Comparison of ENCODE assay signal across 33 cellular contexts in the genomic region with DNA sequence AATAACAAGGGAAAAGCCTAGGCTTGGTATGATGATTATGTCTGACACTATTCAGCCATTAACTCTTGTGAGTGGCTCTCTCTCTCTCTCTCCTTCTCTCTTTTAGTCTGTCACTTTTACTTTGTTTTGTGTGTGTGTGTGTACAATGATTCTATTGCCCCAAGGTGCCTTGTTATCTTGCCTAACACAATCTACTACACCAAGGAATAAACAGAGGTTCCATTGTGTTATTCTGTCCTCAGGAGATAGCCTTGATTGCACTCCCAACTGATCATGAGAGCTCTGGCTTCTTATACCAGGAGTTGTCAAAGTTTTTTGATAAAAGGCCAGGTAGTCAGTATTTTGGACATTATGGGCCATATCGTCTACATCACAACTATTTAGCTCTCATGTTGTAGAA.
DNase-seq lines count a peak whose midpoint lies in the region; ATAC-seq and TF ChIP-seq lines count a peak whose summit lies in the region.
"Had no signal": no experiment of that assay in that cellular context is flagged by ENCODE, and none has a peak within 500 bp of the region (broad histone marks: within the 10 kb centered on the region; RNA-seq: fewer than 3 reads in every experiment).

No MANE protein-coding gene starts in this region.

- H3K79me1 ChIP-seq in mesendoderm (ENCODE audit: low read length), result no peaks in the 10 kb centered on the region

- H4K8ac ChIP-seq in mesendoderm (ENCODE audit: low read depth, low read length), result no peak overlapping the region

- H3K4me1 ChIP-seq in mesendoderm (ENCODE audit: control insufficient read depth, low read depth, low read length), result peaks cover 2% of the 10 kb centered on the region
- H3K4me1 ChIP-seq: A549; BE2C; BLaER1; BLaER1 treated with 17β-estradiol and CSF1 and Interleukin-3, amounts not matched to agents 10 nM and 100 nM; Caco-2 had no signal

- H2BK120ac ChIP-seq in mesendoderm (ENCODE audit: low read depth, low read length), result no peak overlapping the region

- no peak overlapping the region for H3K27ac Mint-ChIP-seq in glutamatergic neuron (ENCODE audit: unreplicated experiment)
- H3K27ac Mint-ChIP-seq: B cell; CD14-positive monocyte; CD4-positive, alpha-beta memory T cell; CD4-positive, alpha-beta T cell; CD4-positive, CD25-positive, alpha-beta regulatory T cell; CD8-positive, alpha-beta memory T cell; CD8-positive, alpha-beta T cell had no signal

- no peak overlapping the region for H2BK5ac ChIP-seq in mesendoderm (ENCODE audit: low read length)

- no peak overlapping the region for H3K27ac ChIP-seq in mesendoderm (ENCODE audit: low read depth, low read length)
- H3K27ac ChIP-seq: 22Rv1; A549; BLaER1; BLaER1 treated with 17β-estradiol and CSF1 and Interleukin-3, amounts not matched to agents 10 nM and 100 nM; C4-2B had no signal

- in situ Hi-C loops in SK-MEL-5 (cut with HindIII; ENCODE audit: low pct_unique_long_range_greater_than_20kb, low sequenced_read_pairs), result no loop called here

- no peaks in the 10 kb centered on the region for H3K27me3 Mint-ChIP-seq in glutamatergic neuron (ENCODE audit: unreplicated experiment)
- H3K27me3 Mint-ChIP-seq: B cell; CD4-positive, alpha-beta memory T cell; CD4-positive, alpha-beta T cell; CD4-positive, CD25-positive, alpha-beta regulatory T cell; CD8-positive, alpha-beta memory T cell had no signal

- H3K4ac ChIP-seq in mesendoderm (ENCODE audit: low read depth, low read length), result no peak overlapping the region

- no peak overlapping the region for H2AK5ac ChIP-seq in mesendoderm (ENCODE audit: low read length)

- no peak overlapping the region for H3K9ac ChIP-seq in mesendoderm (ENCODE audit: low read length)
- H3K9ac ChIP-seq: BLaER1; BLaER1 treated with 17β-estradiol and CSF1 and Interleukin-3, amounts not matched to agents 10 nM and 100 nM had no signal

- no peaks in the 10 kb centered on the region for H3K27me3 ChIP-seq in mesendoderm (ENCODE audit: insufficient read depth, low read length, poor library complexity)
- H3K27me3 ChIP-seq: BE2C; BLaER1; BLaER1 treated with 17β-estradiol and CSF1 and Interleukin-3, amounts not matched to agents 10 nM and 100 nM had no signal

- no CpG with 5 or more reads among the region's 1 CpG for WGBS in mesendoderm (ENCODE audit: extremely low coverage, insufficient coverage, low lambda C conversion rate)

- no peaks in the 10 kb centered on the region for H3K9me3 Mint-ChIP-seq in glutamatergic neuron (ENCODE audit: unreplicated experiment)
- H3K9me3 Mint-ChIP-seq: CD14-positive monocyte; CD4-positive, alpha-beta T cell; CD8-positive, alpha-beta memory T cell; CD8-positive, alpha-beta T cell had no signal

- no peaks in the 10 kb centered on the region for H3K79me2 ChIP-seq in mesendoderm (ENCODE audit: control insufficient read depth, insufficient read depth, low read length)

- no peak overlapping the region for H3K18ac ChIP-seq in mesendoderm (ENCODE audit: low read length)

- H3K4me3 Mint-ChIP-seq in glutamatergic neuron (ENCODE audit: unreplicated experiment), result no peak overlapping the region
- H3K4me3 Mint-ChIP-seq: B cell; CD14-positive monocyte; CD4-positive, alpha-beta memory T cell; CD4-positive, alpha-beta T cell; CD4-positive, CD25-positive, alpha-beta regulatory T cell; CD8-positive, alpha-beta memory T cell; CD8-positive, alpha-beta T cell had no signal

- ATAC-seq in HG02759 (IDR thresholded peaks at IDR 0.05; ENCODE audit: unreplicated experiment), result no peak
- no peak for ATAC-seq in HG03196 (IDR thresholded peaks at IDR 0.05; ENCODE audit: unreplicated experiment)
- ATAC-seq: A549; CD8-positive, alpha-beta T cell had no signal

- no peak overlapping the region for H3K4me2 ChIP-seq in mesendoderm (ENCODE audit: low read length)
- H3K4me2 ChIP-seq: A549; BLaER1; BLaER1 treated with 17β-estradiol and CSF1 and Interleukin-3, amounts not matched to agents 10 nM and 100 nM had no signal

- TF ChIP-seq CTCF in glutamatergic neuron (IDR thresholded peaks at IDR 0.05; ENCODE audit: partially characterized antibody, unreplicated experiment), result no peak

- H3K4me1 Mint-ChIP-seq in glutamatergic neuron (ENCODE audit: low read depth, unreplicated experiment), result no peaks in the 10 kb centered on the region
- H3K4me1 Mint-ChIP-seq: B cell; CD14-positive monocyte; CD4-positive, alpha-beta memory T cell; CD4-positive, CD25-positive, alpha-beta regulatory T cell; CD8-positive, alpha-beta memory T cell had no signal

- no peak overlapping the region for H3K56ac ChIP-seq in mesendoderm (ENCODE audit: low read length)

- no peak overlapping the region for H2BK15ac ChIP-seq in mesendoderm (replicated peaks; ENCODE audit: low read depth)

- H4K5ac ChIP-seq in mesendoderm (ENCODE audit: low read length), result no peak overlapping the region

- no peak overlapping the region for H3K4me3 ChIP-seq in mesendoderm (ENCODE audit: low read length)
- H3K4me3 ChIP-seq: A549; BLaER1; BLaER1 treated with 17β-estradiol and CSF1 and Interleukin-3, amounts not matched to agents 10 nM and 100 nM had no signal

- H3K36me3 ChIP-seq in mesendoderm (ENCODE audit: control insufficient read depth, insufficient read depth, low read length), result no peaks in the 10 kb centered on the region
- H3K36me3 ChIP-seq: BE2C; BLaER1; BLaER1 treated with 17β-estradiol and CSF1 and Interleukin-3, amounts not matched to agents 10 nM and 100 nM had no signal

- no peak overlapping the region for H3K23ac ChIP-seq in mesendoderm (ENCODE audit: low read length)

- DNase-seq in COLO829 (ENCODE audit: low spot score) (peak; percentile 25), SK-MEL-5 (ENCODE audit: low read depth, low spot score) (peak; percentile 64), mesendoderm (peak; percentile 70), glutamatergic neuron (no peak)
- DNase-seq: 8988T; ACHN; AML-193; BE2C; C1 segment of cervical spinal cord; Caco-2; Calu3; CD4-positive, alpha-beta memory T cell; CD4-positive, alpha-beta T cell; CD4-positive, CD25-positive, alpha-beta regulatory T cell; CD8-positive, alpha-beta memory T cell; CD8-positive, alpha-beta T cell; COR-L47; DMS 273 treated with DMSO at 0.1 percent for 48 hours; DMS153; DMS53; DMS79; DMS79 treated with DMSO at 0.1 percent for 48 hours; DND-41; EL had no signal

- no peaks in the 10 kb centered on the region for H3K36me3 Mint-ChIP-seq in glutamatergic neuron (ENCODE audit: unreplicated experiment)
- H3K36me3 Mint-ChIP-seq: CD14-positive monocyte; CD4-positive, alpha-beta memory T cell; CD4-positive, CD25-positive, alpha-beta regulatory T cell; CD8-positive, alpha-beta memory T cell; CD8-positive, alpha-beta T cell had no signal
